ENCODE assay signal across 10 cellular contexts in genomic region chr9:70510157-70510770, GRCh38.
DNase-seq lines count a peak whose midpoint lies in the region; TF ChIP-seq lines count a peak whose summit lies in the region.
"Had no signal": no experiment of that assay in that cellular context is flagged by ENCODE, and none has a peak within 500 bp of the region (broad histone marks: within the 10 kb centered on the region; RNA-seq: fewer than 3 reads in every experiment).

No MANE protein-coding gene starts in this region.

- H3K9me3 Mint-ChIP-seq in Calu3 (ENCODE audit: low read depth, unreplicated experiment) = no peaks in the 10 kb centered on the region
- H3K9me3 Mint-ChIP-seq in HFFc6 = no peaks in the 10 kb centered on the region
- H3K9me3 Mint-ChIP-seq: stimulated activated naive B cell treated with anti-CD40 and anti-IgM and Interleukin-4, amounts not matched to agents 10 μg/mL and 1 μg/mL and 100 μg/mL, for 72 hours had no signal

- no peak overlapping the region for H3K4me3 ChIP-seq in astrocyte of the spinal cord (ENCODE audit: low read depth, low read length)
- no peak overlapping the region for H3K4me3 ChIP-seq in tibial artery

- DNase-seq in Calu3 = peak; percentile 32
- DNase-seq in HFFc6 = no peak
- no peak for DNase-seq in astrocyte of the spinal cord (ENCODE audit: low read depth, low spot score)
- peak; percentile 41 to 66 for DNase-seq in lung microvascular endothelial cell (ENCODE audit: low read depth in 2 of 2)
- DNase-seq in NCI-H187 treated with DMSO at 0.1 percent for 48 hours (lab: John Stamatoyannopoulos, UW) = no peak
- DNase-seq in tibial artery = no peak
- no peak for DNase-seq in cerebellar cortex (ENCODE audit: low spot score)
- DNase-seq in DMS153 treated with DMSO at 0.1 percent for 48 hours (lab: John Stamatoyannopoulos, UW; ENCODE audit: unreplicated experiment) = no peak
- DNase-seq: stimulated activated naive B cell treated with anti-CD40 and anti-IgM and Interleukin-4, amounts not matched to agents 10 μg/mL and 1 μg/mL and 100 μg/mL, for 72 hours had no signal

- no peaks in the 10 kb centered on the region for H3K27me3 Mint-ChIP-seq in Calu3 (ENCODE audit: unreplicated experiment)
- peaks cover 2% of the 10 kb centered on the region for H3K27me3 Mint-ChIP-seq in HFFc6 (ENCODE audit: insufficient read depth)
- H3K27me3 Mint-ChIP-seq: stimulated activated naive B cell treated with anti-CD40 and anti-IgM and Interleukin-4, amounts not matched to agents 10 μg/mL and 1 μg/mL and 100 μg/mL, for 72 hours had no signal

- no peak overlapping the region for H3K27ac ChIP-seq in tibial artery
- H3K27ac ChIP-seq: epithelial cell of prostate had no signal

- peaks cover 0 to 13% (median 3%) of the 10 kb centered on the region in 4 donors for H3K4me1 ChIP-seq in tibial artery

- CTCF ChIA-PET in Calu3 (lab: Charles Lee) = no interaction called here

- H3K27ac Mint-ChIP-seq in Calu3 (ENCODE audit: unreplicated experiment) (no peak overlapping the region), HFFc6 (no peak overlapping the region)
- H3K27ac Mint-ChIP-seq: stimulated activated naive B cell treated with anti-CD40 and anti-IgM and Interleukin-4, amounts not matched to agents 10 μg/mL and 1 μg/mL and 100 μg/mL, for 72 hours had no signal

- in situ Hi-C loops in astrocyte of the spinal cord (cut with HindIII; ENCODE audit: low sequenced_read_pairs) = no loop called here

- H3K4me3 Mint-ChIP-seq in Calu3 (ENCODE audit: low read depth, unreplicated experiment) (no peak overlapping the region), HFFc6 (no peak overlapping the region)
- H3K4me3 Mint-ChIP-seq: stimulated activated naive B cell treated with anti-CD40 and anti-IgM and Interleukin-4, amounts not matched to agents 10 μg/mL and 1 μg/mL and 100 μg/mL, for 72 hours had no signal

- H3K36me3 ChIP-seq in tibial artery = no peaks in the 10 kb centered on the region

- intact Hi-C loops in Calu3 (cut with micrococcal nuclease; ENCODE audit: unreplicated experiment) (no loop called here), tibial artery (cut with DNase I; ENCODE audit: low total_unique reads) (no loop called here)

- H3K9me3 ChIP-seq in tibial artery = no peaks in the 10 kb centered on the region

- TF ChIP-seq CTCF in Calu3 (IDR thresholded peaks at IDR 0.05; ENCODE audit: unreplicated experiment) (no peak), HFFc6 (IDR thresholded peaks at IDR 0.05) (peak; percentile 80), astrocyte of the spinal cord (IDR thresholded peaks at IDR 0.05; ENCODE audit: low read depth, low read length) (peak; percentile 74), tibial artery (IDR thresholded peaks at IDR 0.05) (peak in 1 of 2 experiments; percentile 25)

- H3K27me3 ChIP-seq in tibial artery = no peaks in the 10 kb centered on the region

- H3K36me3 Mint-ChIP-seq in Calu3 (ENCODE audit: insufficient read depth, unreplicated experiment) = no peaks in the 10 kb centered on the region
- no peaks in the 10 kb centered on the region for H3K36me3 Mint-ChIP-seq in HFFc6 (ENCODE audit: low read depth)
- H3K36me3 Mint-ChIP-seq: stimulated activated naive B cell treated with anti-CD40 and anti-IgM and Interleukin-4, amounts not matched to agents 10 μg/mL and 1 μg/mL and 100 μg/mL, for 72 hours had no signal

- BruUV-seq in Calu3 (replicated peaks; lab: Mats Ljungman, UMichigan) = no TSS peak

- H3K4me1 Mint-ChIP-seq in Calu3 (ENCODE audit: low read depth, unreplicated experiment) = no peaks in the 10 kb centered on the region
- H3K4me1 Mint-ChIP-seq in HFFc6 (ENCODE audit: low read depth) = peaks cover 9% of the 10 kb centered on the region
- H3K4me1 Mint-ChIP-seq: stimulated activated naive B cell treated with anti-CD40 and anti-IgM and Interleukin-4, amounts not matched to agents 10 μg/mL and 1 μg/mL and 100 μg/mL, for 72 hours had no signal

Comparison
In these comparisons a context has a peak if more than half of its experiments do, and no peak if none do; other contexts are left out.
1. DNase-seq: peak in Calu3 (single experiment) and lung microvascular endothelial cell (2 of 2); none in HFFc6 (single experiment), astrocyte of the spinal cord (single experiment), NCI-H187 treated with DMSO at 0.1 percent for 48 hours (single experiment), tibial artery (0 of 2), cerebellar cortex (single experiment) and DMS153 treated with DMSO at 0.1 percent for 48 hours (single experiment).